ENCODE assay signal across 11 cellular contexts in genomic region chr5:172891716-172892421, GRCh38. TPM values are rescaled to one million over a fixed set of nuclear protein-coding genes. Genes with fewer than 3 reads are reported as not detected.
DNase-seq lines count a peak whose midpoint lies in the region; ATAC-seq and TF ChIP-seq lines count a peak whose summit lies in the region.
"Had no signal": no experiment of that assay in that cellular context is flagged by ENCODE, and none has a peak within 500 bp of the region (broad histone marks: within the 10 kb centered on the region; RNA-seq: fewer than 3 reads in every experiment).

No MANE protein-coding gene starts in this region.

- no peaks in the 10 kb centered on the region for H3K9me3 Mint-ChIP-seq in naive B cell
- H3K9me3 Mint-ChIP-seq: activated naive CD4-positive, alpha-beta T cell treated with anti-CD3 and anti-CD28 coated beads, Interleukin-2, amount 50 U/mL, for 72 hours had no signal

- H3K27me3 ChIP-seq in tibial artery, result no peaks in the 10 kb centered on the region
- H3K27me3 ChIP-seq: MG63 had no signal

- H3K4me1 ChIP-seq in tibial artery, result peaks cover 0 to 70% (median 36%) of the 10 kb centered on the region in 4 donors

- peak overlapping the region; percentile 47 to 83 (median 74) for H3K27ac Mint-ChIP-seq in naive B cell
- H3K27ac Mint-ChIP-seq: activated naive CD4-positive, alpha-beta T cell treated with anti-CD3 and anti-CD28 coated beads, Interleukin-2, amount 50 U/mL, for 72 hours had no signal

- H3K4me1 Mint-ChIP-seq in naive B cell, result peaks cover 4 to 12% (median 12%) of the 10 kb centered on the region in 3 donors

- no peaks in the 10 kb centered on the region for H3K27me3 Mint-ChIP-seq in naive B cell

- H3K36me3 Mint-ChIP-seq in naive B cell, result peaks cover 0 to 11% of the 10 kb centered on the region in 2 donors
- H3K36me3 Mint-ChIP-seq: activated naive CD4-positive, alpha-beta T cell treated with anti-CD3 and anti-CD28 coated beads, Interleukin-2, amount 50 U/mL, for 72 hours had no signal

- intact Hi-C loops in tibial artery (cut with DNase I; ENCODE audit: low total_unique reads), result no loop called here

- peak overlapping the region; percentile 7 for H3K27ac ChIP-seq in angular gyrus (ENCODE audit: low read depth, low read length)
- peak overlapping the region; percentile 86 to 96 for H3K27ac ChIP-seq in tibial artery
- H3K27ac ChIP-seq: epithelial cell of prostate had no signal

- H3K4me3 Mint-ChIP-seq in naive B cell, result no peak overlapping the region

- H3K36me3 ChIP-seq in tibial artery, result peaks cover 6 to 22% (median 9%) of the 10 kb centered on the region in 3 donors

- no peaks in the 10 kb centered on the region for H3K9me3 ChIP-seq in tibial artery
- H3K9me3 ChIP-seq: MG63 had no signal

- DNase-seq in fibroblast of pulmonary artery (ENCODE audit: low read depth) (peak; percentile 79), naive B cell (no peak), tibial artery (peak; percentile 91 to 96), midbrain (lab: John Stamatoyannopoulos, UW) (no peak), dedifferentiated amniotic fluid mesenchymal stem cell (ENCODE audit: extremely low spot score) (no peak), NCI-H1105 treated with DMSO at 0.1 percent for 48 hours (lab: John Stamatoyannopoulos, UW) (no peak)
- DNase-seq: MG63 had no signal

- ATAC-seq in naive B cell (ENCODE audit: low read depth in 2 of 2) (no peak), HG03025 (IDR thresholded peaks at IDR 0.05; ENCODE audit: low FRiP score, unreplicated experiment) (no peak)
- ATAC-seq: activated naive CD4-positive, alpha-beta T cell treated with anti-CD3 and anti-CD28 coated beads, Interleukin-2, amount 50 U/mL, for 72 hours had no signal

- H3K4me3 ChIP-seq in fibroblast of pulmonary artery (replicated peaks; ENCODE audit: low read depth, low read length) (no peak overlapping the region), tibial artery (no peak overlapping the region)
- H3K4me3 ChIP-seq: MG63 had no signal

- TF ChIP-seq CTCF in fibroblast of pulmonary artery (IDR thresholded peaks at IDR 0.05; ENCODE audit: low read length, missing control alignments) (no peak), tibial artery (IDR thresholded peaks at IDR 0.05) (no peak)

RNA-seq across cellular contexts. Expression of gene ERGIC1, which starts 57.8 kb away (rescaled TPM):
- polyA plus RNA-seq in naive B cell (ENCODE audit: low read depth in 6 of 6), result 10 to 100 TPM; 53.2 to 86.1 (median 64.4) TPM

Comparison
In these comparisons a context has a peak if more than half of its experiments do, and no peak if none do; other contexts are left out.
1. DNase-seq: peak in fibroblast of pulmonary artery (single experiment) and tibial artery (2 of 2); none in naive B cell (single experiment), midbrain (single experiment), dedifferentiated amniotic fluid mesenchymal stem cell (single experiment) and NCI-H1105 treated with DMSO at 0.1 percent for 48 hours (single experiment).